In the genomic region with DNA sequence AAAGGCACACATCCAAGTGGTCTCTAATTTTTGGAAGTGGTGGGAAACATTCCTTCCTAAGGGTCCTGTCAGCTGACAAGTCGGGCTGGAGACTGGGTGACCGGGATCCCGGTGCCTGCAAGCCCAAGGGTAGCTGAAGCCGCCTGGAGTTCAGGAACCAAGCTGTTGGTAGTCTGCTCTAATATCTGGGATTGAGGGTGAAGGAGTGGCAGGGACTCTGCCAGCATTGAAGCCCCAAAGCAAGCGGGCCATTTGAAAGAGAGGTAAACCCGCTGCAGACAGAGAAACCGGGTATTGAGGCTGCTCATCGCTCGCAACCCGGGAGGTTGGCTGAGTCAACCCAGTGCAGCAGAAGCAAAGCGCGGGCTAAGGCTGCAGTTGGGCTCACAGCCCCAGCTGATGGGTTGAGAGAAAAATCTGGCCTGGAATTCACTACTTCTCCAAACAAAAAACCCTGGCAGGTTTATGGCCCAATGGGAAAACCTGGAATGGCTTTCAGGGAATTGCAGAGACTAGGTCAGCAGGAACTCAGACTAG, we compare ENCODE assay signal across 9 cellular contexts. TPM values are rescaled to one million over a fixed set of nuclear protein-coding genes. Genes with fewer than 3 reads are reported as not detected.
A peak's percentile ranks its signal among the peaks of the same experiment; 100 is the strongest.
DNase-seq lines count a peak whose midpoint lies in the region; ATAC-seq and TF ChIP-seq lines count a peak whose summit lies in the region.
"Had no signal": no experiment of that assay in that cellular context is flagged by ENCODE, and none has a peak within 500 bp of the region (broad histone marks: within the 10 kb centered on the region; RNA-seq: fewer than 3 reads in every experiment).

No MANE protein-coding gene starts in this region.

- ATAC-seq in activated CD8-positive, alpha-beta memory T cell treated with anti-CD3 and anti-CD28 coated beads, Interleukin-2, amount 10 ng/mL, durations not matched to agents 7 days and 5 days: no peak
- peak; percentile 74 for ATAC-seq in gastroesophageal sphincter
- ATAC-seq in GM18873 (IDR thresholded peaks at IDR 0.05; ENCODE audit: low FRiP score, unreplicated experiment): no peak

- peaks cover 2% of the 10 kb centered on the region for H3K4me1 Mint-ChIP-seq in activated CD8-positive, alpha-beta memory T cell treated with anti-CD3 and anti-CD28 coated beads, Interleukin-2, amount 10 ng/mL, durations not matched to agents 7 days and 5 days

- H3K36me3 ChIP-seq in gastroesophageal sphincter: no peaks in the 10 kb centered on the region

- H3K4me3 ChIP-seq in gastroesophageal sphincter: peak overlapping the region; percentile 7 to 30

- no peaks in the 10 kb centered on the region for H3K9me3 Mint-ChIP-seq in activated CD8-positive, alpha-beta memory T cell treated with anti-CD3 and anti-CD28 coated beads, Interleukin-2, amount 10 ng/mL, durations not matched to agents 7 days and 5 days (ENCODE audit: low read depth)
- H3K9me3 Mint-ChIP-seq: dendritic cell treated with granulocyte-macrophage colony-stimulating factor and Interleukin-4, amounts not matched to agents 40 ng/mL and 50 ng/mL, for 4 days had no signal

- H3K27me3 ChIP-seq in gastroesophageal sphincter: peaks cover 60% of the 10 kb centered on the region

- no peak for TF ChIP-seq POLR2A in gastroesophageal sphincter (IDR thresholded peaks at IDR 0.05)

- CTCF ChIA-PET in activated CD8-positive, alpha-beta memory T cell treated with anti-CD3 and anti-CD28 coated beads, Interleukin-2, amount 10 ng/mL, durations not matched to agents 7 days and 5 days (lab: Charles Lee): interaction anchor here (0.7 kb wide), 1 partner anchor 10 kb away, joined by 3 read pairs; no protein-coding TSS in a partner anchor

- WGBS in gastroesophageal sphincter (ENCODE audit: low coverage in 1 of 2), 2 donors: 0 to 6% methylated on average over 2 to 8 of the region's 12 CpGs

- no peak overlapping the region for H3K27ac Mint-ChIP-seq in activated CD8-positive, alpha-beta memory T cell treated with anti-CD3 and anti-CD28 coated beads, Interleukin-2, amount 10 ng/mL, durations not matched to agents 7 days and 5 days
- H3K27ac Mint-ChIP-seq: dendritic cell treated with granulocyte-macrophage colony-stimulating factor and Interleukin-4, amounts not matched to agents 40 ng/mL and 50 ng/mL, for 4 days had no signal

- H3K9me3 ChIP-seq in gastroesophageal sphincter: no peaks in the 10 kb centered on the region

- TF ChIP-seq CTCF in gastroesophageal sphincter (IDR thresholded peaks at IDR 0.05): no peak

- DNase-seq in activated CD8-positive, alpha-beta memory T cell treated with anti-CD3 and anti-CD28 coated beads for 24 hours: peak; percentile 62
- no peak for DNase-seq in activated CD8-positive, alpha-beta memory T cell treated with anti-CD3 and anti-CD28 coated beads, Interleukin-2, amount 10 ng/mL, durations not matched to agents 7 days and 5 days
- peak; percentile 37 for DNase-seq in NCI-H2029 treated with DMSO at 0.1 percent for 48 hours (lab: John Stamatoyannopoulos, UW)
- DNase-seq in activated T-cell treated with anti-CD3 and anti-CD28 coated beads, Interleukin-2, amount 50 U/mL, for 1 hour: peak; percentile 31
- DNase-seq in nucleus accumbens (lab: John Stamatoyannopoulos, UW): peak in 42 of 56 donors; percentile 8 to 81 (median 36)
- no peak for DNase-seq in effector CD8-positive, alpha-beta T cell (lab: John Stamatoyannopoulos, UW)

- no peak overlapping the region for H3K4me3 Mint-ChIP-seq in activated CD8-positive, alpha-beta memory T cell treated with anti-CD3 and anti-CD28 coated beads, Interleukin-2, amount 10 ng/mL, durations not matched to agents 7 days and 5 days
- H3K4me3 Mint-ChIP-seq: dendritic cell treated with granulocyte-macrophage colony-stimulating factor and Interleukin-4, amounts not matched to agents 40 ng/mL and 50 ng/mL, for 4 days had no signal

- no peak for TF ChIP-seq EP300 in gastroesophageal sphincter (IDR thresholded peaks at IDR 0.05)

- H3K4me1 ChIP-seq in gastroesophageal sphincter: peaks cover 0 to 12% (median 7%) of the 10 kb centered on the region in 3 donors

- H3K36me3 Mint-ChIP-seq in activated CD8-positive, alpha-beta memory T cell treated with anti-CD3 and anti-CD28 coated beads, Interleukin-2, amount 10 ng/mL, durations not matched to agents 7 days and 5 days: no peaks in the 10 kb centered on the region

- no peak overlapping the region for H3K27ac ChIP-seq in gastroesophageal sphincter

- peaks cover 76% of the 10 kb centered on the region for H3K27me3 Mint-ChIP-seq in activated CD8-positive, alpha-beta memory T cell treated with anti-CD3 and anti-CD28 coated beads, Interleukin-2, amount 10 ng/mL, durations not matched to agents 7 days and 5 days

RNA-seq across cellular contexts. Expression of gene FBXO3, which starts 28.2 kb away (rescaled TPM):
- total RNA-seq in activated CD8-positive, alpha-beta memory T cell treated with anti-CD3 and anti-CD28 coated beads, Interleukin-2, amount 10 ng/mL, durations not matched to agents 7 days and 5 days: 10 to 100 TPM; 14.9 to 17.0 TPM
- total RNA-seq in gastroesophageal sphincter: 10 to 100 TPM; 38.8 to 81.4 (median 55.7) TPM

Comparison
In these comparisons a context has a peak if more than half of its experiments do, and no peak if none do; other contexts are left out.
1. DNase-seq: peak in activated CD8-positive, alpha-beta memory T cell treated with anti-CD3 and anti-CD28 coated beads for 24 hours (single experiment), NCI-H2029 treated with DMSO at 0.1 percent for 48 hours (single experiment), activated T-cell treated with anti-CD3 and anti-CD28 coated beads, Interleukin-2, amount 50 U/mL, for 1 hour (single experiment) and nucleus accumbens (42 of 56); none in activated CD8-positive, alpha-beta memory T cell treated with anti-CD3 and anti-CD28 coated beads, Interleukin-2, amount 10 ng/mL, durations not matched to agents 7 days and 5 days (single experiment) and effector CD8-positive, alpha-beta T cell (single experiment).